In genomic region chr3:172750069-172750367, GRCh38 we compare ENCODE assay signal across 8 cellular contexts. TPM values are rescaled to one million over a fixed set of nuclear protein-coding genes. Genes with fewer than 3 reads are reported as not detected.
DNase-seq lines count a peak whose midpoint lies in the region; ATAC-seq and TF ChIP-seq lines count a peak whose summit lies in the region.

No MANE protein-coding gene starts in this region.

- TF ChIP-seq CTCF in BE2C (IDR thresholded peaks at IDR 0.05; ENCODE audit: low read depth, low read length) (no peak), chondrocyte (IDR thresholded peaks at IDR 0.05) (no peak)

- H3K27me3 ChIP-seq in BE2C (no peaks in the 10 kb centered on the region), HUES6 (ENCODE audit: control insufficient read depth, insufficient read depth, low read length) (no peaks in the 10 kb centered on the region)

- no peaks in the 10 kb centered on the region for H3K4me1 ChIP-seq in BE2C
- peaks cover 23% of the 10 kb centered on the region for H3K4me1 ChIP-seq in HUES6 (ENCODE audit: control insufficient read depth, insufficient read depth, low read length)

- H3K9me3 Mint-ChIP-seq in chondrocyte (ENCODE audit: low read depth), result no peaks in the 10 kb centered on the region
- H3K9me3 Mint-ChIP-seq in naive thymus-derived CD8-positive, alpha-beta T cell, result no peaks in the 10 kb centered on the region

- H3K36me3 ChIP-seq in BE2C (peaks cover 16% of the 10 kb centered on the region), HUES6 (ENCODE audit: control insufficient read depth, insufficient read depth, low read length) (peaks cover 14% of the 10 kb centered on the region)

- no peaks in the 10 kb centered on the region for H3K9me3 ChIP-seq in BE2C
- H3K9me3 ChIP-seq in HUES6 (ENCODE audit: control insufficient read depth, insufficient read depth, low read depth, low read length), result no peaks in the 10 kb centered on the region

- no peaks in the 10 kb centered on the region for H3K36me3 Mint-ChIP-seq in chondrocyte (ENCODE audit: low read depth)
- H3K36me3 Mint-ChIP-seq in naive thymus-derived CD8-positive, alpha-beta T cell, result no peaks in the 10 kb centered on the region

- POLR2A ChIA-PET in naive thymus-derived CD8-positive, alpha-beta T cell (lab: Charles Lee), result interaction anchor here (0.5 to 1.9 kb wide), 2 partner anchors 25 to 39 kb away, joined by 3 to 9 read pairs; partner anchors contain the start of gene NCEH1

- no peaks in the 10 kb centered on the region for H3K27me3 Mint-ChIP-seq in chondrocyte (ENCODE audit: low read depth)
- H3K27me3 Mint-ChIP-seq in naive thymus-derived CD8-positive, alpha-beta T cell, result peaks cover 0 to 2% (median 0%) of the 10 kb centered on the region in 5 donors

- peak overlapping the region; percentile 81 for H3K27ac ChIP-seq in HUES6 (ENCODE audit: low read depth, low read length)

- H3K4me3 Mint-ChIP-seq in chondrocyte (ENCODE audit: unreplicated experiment), result peak overlapping the region; percentile 95
- peak overlapping the region; percentile 87 to 100 (median 97) for H3K4me3 Mint-ChIP-seq in naive thymus-derived CD8-positive, alpha-beta T cell

- DNase-seq in BE2C (no peak), chondrocyte (ENCODE audit: low spot score) (no peak), SK-N-DZ (ENCODE audit: low spot score) (no peak), H4 (ENCODE audit: low spot score) (no peak), glomerular visceral epithelial cell (ENCODE audit: extremely low spot score) (no peak), T1000 (lab: John Stamatoyannopoulos, UW) (no peak)
- DNase-seq in naive thymus-derived CD8-positive, alpha-beta T cell, result no peak

- H3K4me1 Mint-ChIP-seq in chondrocyte (ENCODE audit: low read depth), result peaks cover 59% of the 10 kb centered on the region
- peaks cover 2 to 16% (median 12%) of the 10 kb centered on the region in 4 donors for H3K4me1 Mint-ChIP-seq in naive thymus-derived CD8-positive, alpha-beta T cell

- ATAC-seq in naive thymus-derived CD8-positive, alpha-beta T cell, result no peak

- H3K4me3 ChIP-seq in BE2C (ENCODE audit: low read depth, low read length), result peak overlapping the region; percentile 83
- peak overlapping the region; percentile 87 for H3K4me3 ChIP-seq in HUES6 (ENCODE audit: low read depth, low read length)

- H3K9ac ChIP-seq in HUES6 (ENCODE audit: low read length), result peak overlapping the region; percentile 59

- peak overlapping the region; percentile 100 for H3K27ac Mint-ChIP-seq in chondrocyte (ENCODE audit: unreplicated experiment)
- H3K27ac Mint-ChIP-seq in naive thymus-derived CD8-positive, alpha-beta T cell, result peak overlapping the region; percentile 58 to 96 (median 84)

RNA-seq across cellular contexts. Expression of gene ECT2, which starts 0.5 kb away (rescaled TPM):
- polyA plus RNA-seq in BE2C (2012; ENCODE audit: insufficient read depth, insufficient read length, low read depth), result 13.5 TPM
- total RNA-seq in chondrocyte, result 16.9 to 18.9 TPM (median 17.2 TPM) in 3 replicates
- total RNA-seq in naive thymus-derived CD8-positive, alpha-beta T cell, result 1 to 10 TPM; 1.8 TPM
- 1 to 10 TPM; 1.1 to 2.2 (median 1.9) TPM for polyA plus RNA-seq in naive thymus-derived CD8-positive, alpha-beta T cell
- polyA plus RNA-seq in SK-N-DZ (2014; cell fraction: cytosol; rRNA removed), result 105 and 120 TPM in 2 replicates
- 104 and 108 TPM in 2 replicates for polyA plus RNA-seq in SK-N-DZ (2014; cell fraction: nucleus; rRNA removed)
- total RNA-seq in H4 (2014; rRNA removed; shearing (Covaris generic)), result 61.4 and 82.3 TPM in 2 replicates

RNA-seq across cellular contexts. Expression of gene NCEH1, which starts 39.2 kb away (rescaled TPM):
- polyA plus RNA-seq in BE2C (2012; ENCODE audit: insufficient read depth, insufficient read length, low read depth), result 4.0 TPM
- 6.5 to 7.1 TPM (median 6.7 TPM) in 3 replicates for total RNA-seq in chondrocyte
- 1 to 10 TPM; 4.1 to 5.9 TPM for total RNA-seq in naive thymus-derived CD8-positive, alpha-beta T cell
- 1 to 10 TPM; 1.9 to 3.4 (median 2.6) TPM for polyA plus RNA-seq in naive thymus-derived CD8-positive, alpha-beta T cell
- polyA plus RNA-seq in SK-N-DZ (2014; cell fraction: cytosol; rRNA removed), result 1.8 and 2.1 TPM in 2 replicates
- polyA plus RNA-seq in SK-N-DZ (2014; cell fraction: nucleus; rRNA removed), result 0.49 and 1.7 TPM in 2 replicates
- total RNA-seq in H4 (2014; rRNA removed; shearing (Covaris generic)), result 14.0 and 19.8 TPM in 2 replicates
